9 cellular contexts compared by ENCODE assay signal in the genomic region with DNA sequence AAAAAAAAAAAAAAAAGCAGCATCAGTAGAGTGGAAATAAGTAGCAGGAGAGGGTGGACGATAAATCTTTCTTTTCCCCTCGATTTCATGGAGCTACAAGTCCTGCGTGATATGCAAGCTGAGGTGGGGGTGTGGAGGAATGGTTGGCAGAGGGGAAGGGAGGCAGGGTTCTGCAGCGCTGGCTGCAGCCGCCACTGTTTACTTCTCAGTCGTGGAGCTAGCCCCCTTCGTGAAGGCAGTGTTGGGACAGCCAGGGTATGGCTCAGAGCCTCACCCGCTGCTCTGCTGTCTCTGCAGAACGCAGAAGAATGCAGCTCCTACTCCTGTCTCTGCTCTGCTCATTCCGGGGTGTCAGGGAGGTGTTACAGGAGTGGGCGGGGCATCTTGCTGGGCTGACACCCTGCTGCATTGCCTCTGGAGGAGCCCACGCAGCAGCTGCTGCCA.
DNase-seq lines count a peak whose midpoint lies in the region; ATAC-seq and TF ChIP-seq lines count a peak whose summit lies in the region.
"Had no signal": no experiment of that assay in that cellular context is flagged by ENCODE, and none has a peak within 500 bp of the region (broad histone marks: within the 10 kb centered on the region; RNA-seq: fewer than 3 reads in every experiment).

No MANE protein-coding gene starts in this region.

- DNase-seq in RWPE1 (ENCODE audit: low spot score) (peak; percentile 6), glutamatergic neuron (peak; percentile 44), retinal pigment epithelial cell (ENCODE audit: low read depth) (no peak), mucosa of descending colon (no peak)
- no peak for DNase-seq in activated CD4-positive, alpha-beta T cell treated with anti-CD3 and anti-CD28 coated beads for 4 hours
- DNase-seq: KG1 had no signal

- H3K9me3 Mint-ChIP-seq in glutamatergic neuron (ENCODE audit: unreplicated experiment), result no peaks in the 10 kb centered on the region

- CTCF ChIA-PET in RWPE1 (lab: Yijun Ruan, JAX), result no interaction called here

- peak overlapping the region; percentile 64 for H3K4me3 Mint-ChIP-seq in glutamatergic neuron (ENCODE audit: unreplicated experiment)

- no peaks in the 10 kb centered on the region for H3K36me3 ChIP-seq in mucosa of descending colon (ENCODE audit: low read depth)

- POLR2A ChIA-PET in RWPE1 (lab: Yijun Ruan, JAX; ENCODE audit: low non-redundant PET), result no interaction called here

- H3K27ac Mint-ChIP-seq in glutamatergic neuron (ENCODE audit: unreplicated experiment), result peak overlapping the region; percentile 83

- intact Hi-C loops in mucosa of descending colon (cut with DNase I, micrococcal nuclease), result no loop called here

- peaks cover 11% of the 10 kb centered on the region for H3K4me1 Mint-ChIP-seq in glutamatergic neuron (ENCODE audit: low read depth, unreplicated experiment)

- H3K4me3 ChIP-seq in retinal pigment epithelial cell (ENCODE audit: low read length), result peak overlapping the region; percentile 27
- H3K4me3 ChIP-seq in mucosa of descending colon, result no peak overlapping the region

- H3K9me3 ChIP-seq in mucosa of descending colon, result peaks cover 5% of the 10 kb centered on the region

- H3K4me1 ChIP-seq in mucosa of descending colon (ENCODE audit: low read depth), result no peaks in the 10 kb centered on the region

- no peaks in the 10 kb centered on the region for H3K27me3 Mint-ChIP-seq in glutamatergic neuron (ENCODE audit: unreplicated experiment)

- no peak overlapping the region for H3K27ac ChIP-seq in RWPE1

- TF ChIP-seq CTCF in RWPE1 (conservative IDR thresholded peaks at IDR 0.05; ENCODE audit: low read depth) (no peak), glutamatergic neuron (IDR thresholded peaks at IDR 0.05; ENCODE audit: partially characterized antibody, unreplicated experiment) (no peak), retinal pigment epithelial cell (conservative IDR thresholded peaks at IDR 0.05; ENCODE audit: low read depth, low read length) (no peak), mucosa of descending colon (IDR thresholded peaks at IDR 0.05) (no peak)

- H3K36me3 Mint-ChIP-seq in glutamatergic neuron (ENCODE audit: unreplicated experiment), result peaks cover 5% of the 10 kb centered on the region

- ATAC-seq in GM18867 (IDR thresholded peaks at IDR 0.05; ENCODE audit: unreplicated experiment) (peak; percentile 82), mucosa of descending colon (no peak), HG03175 (IDR thresholded peaks at IDR 0.05; ENCODE audit: unreplicated experiment) (no peak)
- ATAC-seq in activated CD4-positive, CD25-positive, alpha-beta regulatory T cell treated with anti-CD3 and anti-CD28 coated beads, Interleukin-2, amount 50 U/mL, for 24 hours, result no peak

Comparison
In these comparisons a context has a peak if more than half of its experiments do, and no peak if none do; other contexts are left out.
1. DNase-seq: peak in RWPE1 (single experiment) and glutamatergic neuron (single experiment); none in retinal pigment epithelial cell (single experiment), activated CD4-positive, alpha-beta T cell treated with anti-CD3 and anti-CD28 coated beads for 4 hours (0 of 2) and mucosa of descending colon (0 of 3).